Comparison of ENCODE assay signal across 22 cellular contexts in genomic region chr14:106163316-106163715, GRCh38.
"Had no signal": no experiment of that assay in that cellular context is flagged by ENCODE, and none has a peak within 500 bp of the region (broad histone marks: within the 10 kb centered on the region; RNA-seq: fewer than 3 reads in every experiment).

No MANE protein-coding gene starts in this region.

- H3K9me3 ChIP-seq: gastrocnemius medialis, neutrophil, right lobe of liver, spleen, testis, tibial nerve, upper lobe of right lung, vagina had no signal

- DNase-seq: effector memory CD4-positive, alpha-beta T cell; gastrocnemius medialis; heart right ventricle; islet precursor cell; mammary epithelial cell; psoas muscle; retina; right lobe of liver; spleen; stimulated activated CD4-positive, alpha-beta T cell treated with anti-CD3 and anti-CD28 coated beads, Interleukin-15, amount 100 ng/mL, for 24 hours; stimulated activated CD4-positive, alpha-beta T cell treated with anti-CD3 and anti-CD28 coated beads, Interleukin-1b, Interleukin-23, amount 100 ng/mL, for 48 hours; stimulated activated CD4-positive, alpha-beta T cell treated with anti-CD3 and anti-CD28 coated beads, Interleukin-4, amount 100 ng/mL, for 24 hours; stimulated activated naive B cell treated with anti-CD40 and anti-IgM and Interleukin-4, amounts not matched to agents 10 μg/mL and 1 μg/mL and 100 μg/mL, for 72 hours; stimulated activated naive CD8-positive, alpha-beta T cell treated with anti-CD3 and anti-CD28 coated beads, Interleukin-15, amount 100 ng/mL, for 72 hours; testis; upper lobe of right lung had no signal

- H3K4me3 Mint-ChIP-seq: stimulated activated naive B cell treated with anti-CD40 and anti-IgM and Interleukin-4, amounts not matched to agents 10 μg/mL and 1 μg/mL and 100 μg/mL, for 72 hours; stimulated activated naive CD8-positive, alpha-beta T cell treated with anti-CD3 and anti-CD28 coated beads, Interleukin-15, amount 100 ng/mL, for 72 hours had no signal

- H3K9me3 Mint-ChIP-seq: naive thymus-derived CD8-positive, alpha-beta T cell; stimulated activated naive B cell treated with anti-CD40 and anti-IgM and Interleukin-4, amounts not matched to agents 10 μg/mL and 1 μg/mL and 100 μg/mL, for 72 hours; stimulated activated naive CD8-positive, alpha-beta T cell treated with anti-CD3 and anti-CD28 coated beads, Interleukin-15, amount 100 ng/mL, for 72 hours had no signal

- H3K36me3 Mint-ChIP-seq: stimulated activated naive B cell treated with anti-CD40 and anti-IgM and Interleukin-4, amounts not matched to agents 10 μg/mL and 1 μg/mL and 100 μg/mL, for 72 hours had no signal

- H3K27ac Mint-ChIP-seq: stimulated activated naive B cell treated with anti-CD40 and anti-IgM and Interleukin-4, amounts not matched to agents 10 μg/mL and 1 μg/mL and 100 μg/mL, for 72 hours; stimulated activated naive CD8-positive, alpha-beta T cell treated with anti-CD3 and anti-CD28 coated beads, Interleukin-15, amount 100 ng/mL, for 72 hours had no signal

- H3K27ac ChIP-seq: gastrocnemius medialis, heart right ventricle, neutrophil, psoas muscle, right lobe of liver, spleen, testis, tibial nerve, upper lobe of right lung, vagina had no signal

- H3K36me3 ChIP-seq: gastrocnemius medialis, heart right ventricle, neutrophil, right lobe of liver, spleen, tibial nerve, upper lobe of right lung, vagina had no signal

- H3K4me1 ChIP-seq: gastrocnemius medialis, heart right ventricle, psoas muscle, right lobe of liver, spleen, testis, tibial nerve, upper lobe of right lung, vagina had no signal

- H3K27me3 ChIP-seq: right lobe of liver, testis, tibial nerve, vagina had no signal

- H3K4me3 ChIP-seq: gastrocnemius medialis, heart right ventricle, psoas muscle, right lobe of liver, spleen, testis, tibial nerve, upper lobe of right lung, vagina had no signal

- ATAC-seq: esophagus mucosa; gastrocnemius medialis; heart right ventricle; left lobe of liver; psoas muscle; right lobe of liver; stimulated activated naive B cell treated with anti-CD40 and anti-IgM and Interleukin-4, amounts not matched to agents 10 μg/mL and 1 μg/mL and 100 μg/mL, for 72 hours; stimulated activated naive CD8-positive, alpha-beta T cell treated with anti-CD3 and anti-CD28 coated beads, Interleukin-15, amount 100 ng/mL, for 72 hours; upper lobe of right lung had no signal
